ENCODE assay signal across 8 cellular contexts in genomic region chr4:304987-305680, GRCh38. TPM values are rescaled to one million over a fixed set of nuclear protein-coding genes. Genes with fewer than 3 reads are reported as not detected.
DNase-seq lines count a peak whose midpoint lies in the region; ATAC-seq and TF ChIP-seq lines count a peak whose summit lies in the region.

TSS of gene ZNF732 (minus strand) at chr4:305474. CDS start at chr4:305310, 164 bp downstream.

- H3K9ac ChIP-seq in iPS-18a (ENCODE audit: low read length) = peak within 1 kb of the TSS; percentile 90

- H3K4me2 ChIP-seq in GM23338 = peak within 1 kb of the TSS; percentile 91

- H3K9me3 ChIP-seq in iPS-18a (ENCODE audit: control insufficient read depth, low read depth, low read length) (no peaks in the 10 kb centered on the region), gastrocnemius medialis (no peaks in the 10 kb centered on the region)

- no peaks in the 10 kb centered on the region for H3K9me2 ChIP-seq in GM23338 (ENCODE audit: insufficient read depth)

- intact Hi-C loops in gastrocnemius medialis (cut with DNase I; ENCODE audit: low total_unique reads) = no loop called here
- intact Hi-C loops in activated CD4-positive, alpha-beta T cell treated with anti-CD3 and anti-CD28 coated beads, Interleukin-2, amount 10 ng/mL, durations not matched to agents 24 days and 14 days (cut with micrococcal nuclease) = no loop called here

- no peaks in the 10 kb centered on the region for H3K27me3 ChIP-seq in GM23338 (ENCODE audit: insufficient read depth)
- no peaks in the 10 kb centered on the region for H3K27me3 ChIP-seq in iPS-18a (ENCODE audit: control insufficient read depth, insufficient read depth, low read length)
- peaks cover 0 to 33% (median 10%) of the 10 kb centered on the region in 3 donors for H3K27me3 ChIP-seq in gastrocnemius medialis

- H3K4me3 ChIP-seq in GM23338 = peak within 1 kb of the TSS; percentile 75
- peak within 1 kb of the TSS; percentile 88 for H3K4me3 ChIP-seq in iPS-18a (ENCODE audit: low read length)
- H3K4me3 ChIP-seq in gastrocnemius medialis = peak within 1 kb of the TSS in 3 of 4 donors; percentile 4 to 42 (median 17)

- peak within 1 kb of the TSS; percentile 94 for H3K4me3 Mint-ChIP-seq in GM23338
- peak within 1 kb of the TSS; percentile 83 to 92 (median 88) for H3K4me3 Mint-ChIP-seq in brain
- no peak within 1 kb of the TSS for H3K4me3 Mint-ChIP-seq in activated CD4-positive, alpha-beta T cell treated with anti-CD3 and anti-CD28 coated beads, Interleukin-2, amount 10 ng/mL, durations not matched to agents 24 days and 14 days

- peaks cover 18% of the 10 kb centered on the region for H3K4me1 Mint-ChIP-seq in GM23338
- H3K4me1 Mint-ChIP-seq in brain = peaks cover 8% of the 10 kb centered on the region
- H3K4me1 Mint-ChIP-seq in activated CD4-positive, alpha-beta T cell treated with anti-CD3 and anti-CD28 coated beads, Interleukin-2, amount 10 ng/mL, durations not matched to agents 24 days and 14 days = no peaks in the 10 kb centered on the region

- peaks cover 11% of the 10 kb centered on the region for H3K4me1 ChIP-seq in GM23338 (ENCODE audit: insufficient read depth)
- no peaks in the 10 kb centered on the region for H3K4me1 ChIP-seq in iPS-18a (ENCODE audit: control insufficient read depth, low read depth, low read length)
- H3K4me1 ChIP-seq in gastrocnemius medialis = no peaks in the 10 kb centered on the region

- H3F3A ChIP-seq in GM23338 (replicated peaks; ENCODE audit: low read depth) = no peaks in the 10 kb centered on the region

- H3K79me2 ChIP-seq in GM23338 (replicated peaks; ENCODE audit: insufficient read depth) = peaks cover 51% of the 10 kb centered on the region

- peaks cover 38% of the 10 kb centered on the region for H4K20me1 ChIP-seq in GM23338 (replicated peaks; ENCODE audit: insufficient read depth)

- H3K27ac Mint-ChIP-seq in GM23338 = peak within 1 kb of the TSS; percentile 98
- H3K27ac Mint-ChIP-seq in brain = peak within 1 kb of the TSS in 1 of 5 experiments; percentile 30
- no peak within 1 kb of the TSS for H3K27ac Mint-ChIP-seq in activated CD4-positive, alpha-beta T cell treated with anti-CD3 and anti-CD28 coated beads, Interleukin-2, amount 10 ng/mL, durations not matched to agents 24 days and 14 days

- H3K27me3 Mint-ChIP-seq in GM23338 (ENCODE audit: insufficient read depth, low read depth, poor library complexity) = peaks cover 19% of the 10 kb centered on the region
- H3K27me3 Mint-ChIP-seq in brain = peaks cover 12% of the 10 kb centered on the region
- no peaks in the 10 kb centered on the region for H3K27me3 Mint-ChIP-seq in activated CD4-positive, alpha-beta T cell treated with anti-CD3 and anti-CD28 coated beads, Interleukin-2, amount 10 ng/mL, durations not matched to agents 24 days and 14 days

- H3K27ac ChIP-seq in GM23338 (ENCODE audit: low read depth) (peak within 1 kb of the TSS; percentile 73; the same call in 1 of the 2 replicates), iPS-18a (ENCODE audit: low read length) (peak within 1 kb of the TSS; percentile 45), gastrocnemius medialis (no peak within 1 kb of the TSS)

- in situ Hi-C loops in gastrocnemius medialis (cut with MboI; ENCODE audit: low sequenced_read_pairs in 4 of 4) = no loop called here

- ATAC-seq in GM23338 = peak; percentile 98
- no peak for ATAC-seq in gastrocnemius medialis
- no peak for ATAC-seq in HG02885 (IDR thresholded peaks at IDR 0.05; ENCODE audit: poor library complexity, unreplicated experiment)
- no peak for ATAC-seq in HG03135 (IDR thresholded peaks at IDR 0.05; ENCODE audit: unreplicated experiment)

- DNase-seq in GM23338 (ENCODE audit: low spot score) = peak; percentile 99
- no peak for DNase-seq in gastrocnemius medialis
- no peak for DNase-seq in activated CD4-positive, alpha-beta T cell treated with anti-CD3 and anti-CD28 coated beads, Interleukin-2, amount 10 ng/mL, durations not matched to agents 24 days and 14 days
- DNase-seq in NCI-H1694 treated with DMSO at 0.1 percent for 48 hours (lab: John Stamatoyannopoulos, UW) = no peak

- H3K36me3 Mint-ChIP-seq in GM23338 (ENCODE audit: low read depth) = peaks cover 43% of the 10 kb centered on the region
- H3K36me3 Mint-ChIP-seq in brain = peaks cover 28% of the 10 kb centered on the region
- H3K36me3 Mint-ChIP-seq in activated CD4-positive, alpha-beta T cell treated with anti-CD3 and anti-CD28 coated beads, Interleukin-2, amount 10 ng/mL, durations not matched to agents 24 days and 14 days (ENCODE audit: low read depth) = peaks cover 2% of the 10 kb centered on the region

- H3K36me3 ChIP-seq in GM23338 (ENCODE audit: insufficient read depth) (no peaks in the 10 kb centered on the region), iPS-18a (ENCODE audit: control insufficient read depth, low read depth, low read length) (peaks cover 5% of the 10 kb centered on the region), gastrocnemius medialis (no peaks in the 10 kb centered on the region)

- peak within 1 kb of the TSS; percentile 1; the same call in 1 of the 2 replicates for H2AFZ ChIP-seq in GM23338

- H3K9me3 Mint-ChIP-seq in GM23338 (peaks cover 6% of the 10 kb centered on the region; the same call in 2 of the 3 replicates), brain (peaks cover 18 to 44% (median 32%) of the 10 kb centered on the region in 5 experiments)
- peaks cover 22% of the 10 kb centered on the region for H3K9me3 Mint-ChIP-seq in activated CD4-positive, alpha-beta T cell treated with anti-CD3 and anti-CD28 coated beads, Interleukin-2, amount 10 ng/mL, durations not matched to agents 24 days and 14 days

- TF ChIP-seq POLR2A in gastrocnemius medialis (IDR thresholded peaks at IDR 0.05) = no peak

- TF ChIP-seq CTCF in GM23338 (conservative IDR thresholded peaks at IDR 0.05; ENCODE audit: low read depth in 2 of 2) (no peak), brain (conservative IDR thresholded peaks at IDR 0.05) (no peak), gastrocnemius medialis (IDR thresholded peaks at IDR 0.05 in 4 of 5, conservative IDR thresholded peaks at IDR 0.05 in 1 of 5) (no peak)

TF ChIP-seq in GM23338, 12 proteins besides CTCF, POLR2A, EP300 and RAD21:
- TF ChIP-seq POLR2AphosphoS5 (IDR thresholded peaks at IDR 0.05; ENCODE audit: low read depth) (peak; percentile 95), ZNF462 (CRISPR knock-in tag; IDR thresholded peaks at IDR 0.05) (no peak)

RNA-seq across cellular contexts. Expression of gene ZNF732, which starts in this region (rescaled TPM):
- total RNA-seq in GM23338 (2014; rRNA removed; shearing (Covaris generic)) = 41.6 and 49.2 TPM in 2 replicates
- polyA plus RNA-seq in GM23338 (2016; fragmentation: Nextera tagmentation; extraction: Ambion mirVana) = 4.6 and 6.0 TPM in 2 replicates
- polyA plus RNA-seq in brain (ENCODE audit: insufficient read depth, low read depth, low replicate concordance) = not detected
- total RNA-seq in gastrocnemius medialis = not detected
- total RNA-seq in activated CD4-positive, alpha-beta T cell treated with anti-CD3 and anti-CD28 coated beads, Interleukin-2, amount 10 ng/mL, durations not matched to agents 24 days and 14 days = not detected in 2 replicates

Comparison
In these comparisons a context has a peak if more than half of its experiments do, and no peak if none do; other contexts are left out.
1. RNA of gene ZNF732 (total RNA-seq): 41.6 to 49.2 TPM in GM23338; not detected in gastrocnemius medialis and not detected in activated CD4-positive, alpha-beta T cell treated with anti-CD3 and anti-CD28 coated beads, Interleukin-2, amount 10 ng/mL, durations not matched to agents 24 days and 14 days; every median in the first group is over 10 times any median in the second.
2. H3K27ac ChIP-seq: peak in GM23338 (single experiment) and iPS-18a (single experiment); none in gastrocnemius medialis (0 of 4).
3. H3K4me3 ChIP-seq: peak in every context shown above with its lines; median percentile 88 in iPS-18a; 75 in GM23338; 17 in gastrocnemius medialis.